ENCODE assay signal across 1 cellular context in the genomic region with DNA sequence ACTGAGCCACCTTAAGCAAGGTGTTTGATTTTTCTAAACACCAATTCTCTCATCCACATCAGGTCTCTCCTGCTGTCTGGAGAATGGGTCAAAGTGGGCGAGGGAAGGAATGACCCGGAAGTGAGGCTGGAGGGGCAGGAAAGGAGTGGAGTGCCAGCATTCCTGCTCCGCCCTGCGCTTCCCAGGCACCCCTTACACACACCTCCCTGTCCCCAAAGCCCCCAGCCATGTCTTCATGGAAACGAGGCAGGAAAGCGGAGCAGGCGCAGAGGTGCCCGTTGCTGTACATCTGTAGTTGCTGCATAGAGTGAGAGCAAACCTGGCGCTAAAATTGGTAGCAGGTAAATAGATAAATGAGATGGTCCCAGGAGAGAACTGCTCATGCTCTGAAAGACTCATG.
TF ChIP-seq lines count a peak whose summit lies in the region.

No MANE protein-coding gene starts in this region.

TF ChIP-seq in GM23338, 12 proteins besides CTCF, POLR2A, EP300 and RAD21 (continued from another document):
- TF ChIP-seq, protein P1, sequence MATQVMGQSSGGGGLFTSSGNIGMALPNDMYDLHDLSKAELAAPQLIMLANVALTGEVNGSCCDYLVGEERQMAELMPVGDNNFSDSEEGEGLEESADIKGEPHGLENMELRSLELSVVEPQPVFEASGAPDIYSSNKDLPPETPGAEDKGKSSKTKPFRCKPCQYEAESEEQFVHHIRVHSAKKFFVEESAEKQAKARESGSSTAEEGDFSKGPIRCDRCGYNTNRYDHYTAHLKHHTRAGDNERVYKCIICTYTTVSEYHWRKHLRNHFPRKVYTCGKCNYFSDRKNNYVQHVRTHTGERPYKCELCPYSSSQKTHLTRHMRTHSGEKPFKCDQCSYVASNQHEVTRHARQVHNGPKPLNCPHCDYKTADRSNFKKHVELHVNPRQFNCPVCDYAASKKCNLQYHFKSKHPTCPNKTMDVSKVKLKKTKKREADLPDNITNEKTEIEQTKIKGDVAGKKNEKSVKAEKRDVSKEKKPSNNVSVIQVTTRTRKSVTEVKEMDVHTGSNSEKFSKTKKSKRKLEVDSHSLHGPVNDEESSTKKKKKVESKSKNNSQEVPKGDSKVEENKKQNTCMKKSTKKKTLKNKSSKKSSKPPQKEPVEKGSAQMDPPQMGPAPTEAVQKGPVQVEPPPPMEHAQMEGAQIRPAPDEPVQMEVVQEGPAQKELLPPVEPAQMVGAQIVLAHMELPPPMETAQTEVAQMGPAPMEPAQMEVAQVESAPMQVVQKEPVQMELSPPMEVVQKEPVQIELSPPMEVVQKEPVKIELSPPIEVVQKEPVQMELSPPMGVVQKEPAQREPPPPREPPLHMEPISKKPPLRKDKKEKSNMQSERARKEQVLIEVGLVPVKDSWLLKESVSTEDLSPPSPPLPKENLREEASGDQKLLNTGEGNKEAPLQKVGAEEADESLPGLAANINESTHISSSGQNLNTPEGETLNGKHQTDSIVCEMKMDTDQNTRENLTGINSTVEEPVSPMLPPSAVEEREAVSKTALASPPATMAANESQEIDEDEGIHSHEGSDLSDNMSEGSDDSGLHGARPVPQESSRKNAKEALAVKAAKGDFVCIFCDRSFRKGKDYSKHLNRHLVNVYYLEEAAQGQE (IDR thresholded peaks at IDR 0.05; ENCODE audit: unreplicated experiment) = no peak
- TF ChIP-seq NANOG (IDR thresholded peaks at IDR 0.05; ENCODE audit: borderline replicate concordance) (no peak), JUNB (IDR thresholded peaks at IDR 0.05; ENCODE audit: unreplicated experiment) (no peak), POLR2AphosphoS5 (IDR thresholded peaks at IDR 0.05; ENCODE audit: low read depth) (no peak), STAT1 (IDR thresholded peaks at IDR 0.05; ENCODE audit: unreplicated experiment) (no peak), ZNF114 (CRISPR knock-in tag; IDR thresholded peaks at IDR 0.05) (no peak), ZNF331 (CRISPR knock-in tag; IDR thresholded peaks at IDR 0.05; ENCODE audit: low read depth) (no peak)
- TF ChIP-seq, protein P2, sequence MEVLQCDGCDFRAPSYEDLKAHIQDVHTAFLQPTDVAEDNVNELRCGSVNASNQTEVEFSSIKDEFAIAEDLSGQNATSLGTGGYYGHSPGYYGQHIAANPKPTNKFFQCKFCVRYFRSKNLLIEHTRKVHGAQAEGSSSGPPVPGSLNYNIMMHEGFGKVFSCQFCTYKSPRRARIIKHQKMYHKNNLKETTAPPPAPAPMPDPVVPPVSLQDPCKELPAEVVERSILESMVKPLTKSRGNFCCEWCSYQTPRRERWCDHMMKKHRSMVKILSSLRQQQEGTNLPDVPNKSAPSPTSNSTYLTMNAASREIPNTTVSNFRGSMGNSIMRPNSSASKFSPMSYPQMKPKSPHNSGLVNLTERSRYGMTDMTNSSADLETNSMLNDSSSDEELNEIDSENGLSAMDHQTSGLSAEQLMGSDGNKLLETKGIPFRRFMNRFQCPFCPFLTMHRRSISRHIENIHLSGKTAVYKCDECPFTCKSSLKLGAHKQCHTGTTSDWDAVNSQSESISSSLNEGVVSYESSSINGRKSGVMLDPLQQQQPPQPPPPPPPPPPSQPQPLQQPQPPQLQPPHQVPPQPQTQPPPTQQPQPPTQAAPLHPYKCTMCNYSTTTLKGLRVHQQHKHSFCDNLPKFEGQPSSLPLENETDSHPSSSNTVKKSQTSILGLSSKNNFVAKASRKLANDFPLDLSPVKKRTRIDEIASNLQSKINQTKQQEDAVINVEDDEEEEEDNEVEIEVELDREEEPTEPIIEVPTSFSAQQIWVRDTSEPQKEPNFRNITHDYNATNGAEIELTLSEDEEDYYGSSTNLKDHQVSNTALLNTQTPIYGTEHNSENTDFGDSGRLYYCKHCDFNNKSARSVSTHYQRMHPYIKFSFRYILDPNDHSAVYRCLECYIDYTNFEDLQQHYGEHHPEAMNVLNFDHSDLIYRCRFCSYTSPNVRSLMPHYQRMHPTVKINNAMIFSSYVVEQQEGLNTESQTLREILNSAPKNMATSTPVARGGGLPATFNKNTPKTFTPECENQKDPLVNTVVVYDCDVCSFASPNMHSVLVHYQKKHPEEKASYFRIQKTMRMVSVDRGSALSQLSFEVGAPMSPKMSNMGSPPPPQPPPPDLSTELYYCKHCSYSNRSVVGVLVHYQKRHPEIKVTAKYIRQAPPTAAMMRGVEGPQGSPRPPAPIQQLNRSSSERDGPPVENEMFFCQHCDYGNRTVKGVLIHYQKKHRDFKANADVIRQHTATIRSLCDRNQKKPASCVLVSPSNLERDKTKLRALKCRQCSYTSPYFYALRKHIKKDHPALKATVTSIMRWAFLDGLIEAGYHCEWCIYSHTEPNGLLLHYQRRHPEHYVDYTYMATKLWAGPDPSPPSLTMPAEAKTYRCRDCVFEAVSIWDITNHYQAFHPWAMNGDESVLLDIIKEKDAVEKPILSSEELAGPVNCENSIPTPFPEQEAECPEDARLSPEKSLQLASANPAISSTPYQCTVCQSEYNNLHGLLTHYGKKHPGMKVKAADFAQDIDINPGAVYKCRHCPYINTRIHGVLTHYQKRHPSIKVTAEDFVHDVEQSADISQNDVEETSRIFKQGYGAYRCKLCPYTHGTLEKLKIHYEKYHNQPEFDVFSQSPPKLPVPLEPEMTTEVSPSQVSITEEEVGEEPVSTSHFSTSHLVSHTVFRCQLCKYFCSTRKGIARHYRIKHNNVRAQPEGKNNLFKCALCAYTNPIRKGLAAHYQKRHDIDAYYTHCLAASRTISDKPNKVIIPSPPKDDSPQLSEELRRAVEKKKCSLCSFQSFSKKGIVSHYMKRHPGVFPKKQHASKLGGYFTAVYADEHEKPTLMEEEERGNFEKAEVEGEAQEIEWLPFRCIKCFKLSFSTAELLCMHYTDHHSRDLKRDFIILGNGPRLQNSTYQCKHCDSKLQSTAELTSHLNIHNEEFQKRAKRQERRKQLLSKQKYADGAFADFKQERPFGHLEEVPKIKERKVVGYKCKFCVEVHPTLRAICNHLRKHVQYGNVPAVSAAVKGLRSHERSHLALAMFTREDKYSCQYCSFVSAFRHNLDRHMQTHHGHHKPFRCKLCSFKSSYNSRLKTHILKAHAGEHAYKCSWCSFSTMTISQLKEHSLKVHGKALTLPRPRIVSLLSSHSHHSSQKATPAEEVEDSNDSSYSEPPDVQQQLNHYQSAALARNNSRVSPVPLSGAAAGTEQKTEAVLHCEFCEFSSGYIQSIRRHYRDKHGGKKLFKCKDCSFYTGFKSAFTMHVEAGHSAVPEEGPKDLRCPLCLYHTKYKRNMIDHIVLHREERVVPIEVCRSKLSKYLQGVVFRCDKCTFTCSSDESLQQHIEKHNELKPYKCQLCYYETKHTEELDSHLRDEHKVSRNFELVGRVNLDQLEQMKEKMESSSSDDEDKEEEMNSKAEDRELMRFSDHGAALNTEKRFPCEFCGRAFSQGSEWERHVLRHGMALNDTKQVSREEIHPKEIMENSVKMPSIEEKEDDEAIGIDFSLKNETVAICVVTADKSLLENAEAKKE (CRISPR knock-in tag; IDR thresholded peaks at IDR 0.05) = no peak
